Comparison of ENCODE assay signal across 24 cellular contexts in the genomic region with DNA sequence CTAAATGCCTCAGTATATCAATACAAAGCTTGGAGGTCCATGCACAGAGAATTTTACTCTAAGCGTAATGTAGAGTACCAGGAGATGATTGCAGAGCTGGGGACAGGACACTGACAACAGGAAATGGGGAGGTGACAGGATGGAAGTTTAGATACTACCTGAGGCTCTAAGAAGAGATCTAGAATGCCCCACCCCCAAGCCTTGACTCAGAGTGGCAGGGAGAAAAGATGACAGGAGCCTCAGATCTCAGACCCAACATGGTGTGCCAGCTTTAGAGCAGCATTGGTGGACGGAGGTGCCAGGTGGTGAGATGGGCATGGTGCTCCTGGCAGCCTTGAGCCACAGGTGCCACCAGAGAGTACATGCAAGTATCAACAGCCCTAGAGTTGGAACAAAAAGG.
"Had no signal": no experiment of that assay in that cellular context is flagged by ENCODE, and none has a peak within 500 bp of the region (broad histone marks: within the 10 kb centered on the region; RNA-seq: fewer than 3 reads in every experiment).

No MANE protein-coding gene starts in this region.

- H3K9me3 ChIP-seq: body of pancreas, esophagus muscularis mucosa, heart left ventricle, right atrium auricular region, SJSA1, testis, transverse colon had no signal

- H3K36me3 ChIP-seq: esophagus muscularis mucosa, heart left ventricle, neural progenitor cell, right atrium auricular region, SJSA1, transverse colon had no signal

- H3K4me1 ChIP-seq: body of pancreas, esophagus muscularis mucosa, foreskin keratinocyte, heart left ventricle, neural progenitor cell, right atrium auricular region, SJSA1, testis, transverse colon had no signal

- H3K9me3 Mint-ChIP-seq: activated CD4-positive, alpha-beta memory T cell treated with anti-CD3 and anti-CD28 coated beads for 36 hours; activated T-helper 1 cell treated with anti-CD3 and anti-CD28 coated beads, Interleukin-12 subunit alpha, Interleukin-12 subunit beta, Interleukin-2, Interleukin-4 antibody, amounts not matched to agents 30 ng/mL and 10 ng/mL and 1 ng/mL, durations not matched to agents 14 hours and 24 hours and 36 hours; natural killer cell; T-helper 2 cell treated with Interferon-gamma antibody and Interleukin-4, amounts not matched to agents 5 μg/mL and 100 μg/mL, for 36 hours had no signal

- H3K27ac ChIP-seq: body of pancreas, esophagus muscularis mucosa, foreskin keratinocyte, heart left ventricle, neural progenitor cell, right atrium auricular region, SJSA1, testis, transverse colon had no signal

- H3K36me3 Mint-ChIP-seq: activated CD4-positive, alpha-beta memory T cell treated with anti-CD3 and anti-CD28 coated beads for 36 hours; immature natural killer cell; natural killer cell; neural progenitor cell had no signal

- H3K27ac Mint-ChIP-seq: activated B cell treated with CpG ODN at 0.5 μM for 24 hours; activated CD4-positive, alpha-beta memory T cell treated with anti-CD3 and anti-CD28 coated beads for 36 hours; activated T-helper 1 cell treated with anti-CD3 and anti-CD28 coated beads, Interleukin-12 subunit alpha, Interleukin-12 subunit beta, Interleukin-2, Interleukin-4 antibody, amounts not matched to agents 30 ng/mL and 10 ng/mL and 1 ng/mL, durations not matched to agents 14 hours and 24 hours and 36 hours; immature natural killer cell; natural killer cell; neural progenitor cell; T-helper 2 cell treated with Interferon-gamma antibody and Interleukin-4, amounts not matched to agents 5 μg/mL and 100 μg/mL, for 36 hours had no signal

- ATAC-seq: body of pancreas, foreskin keratinocyte, heart left ventricle, natural killer cell had no signal

- H3K4me1 Mint-ChIP-seq: activated B cell treated with CpG ODN at 0.5 μM for 24 hours, natural killer cell, neural progenitor cell had no signal

- H3K27me3 ChIP-seq: body of pancreas, esophagus muscularis mucosa, neural progenitor cell, right atrium auricular region, SJSA1, testis, transverse colon had no signal

- H3K4me3 Mint-ChIP-seq: activated B cell treated with CpG ODN at 0.5 μM for 24 hours; activated CD4-positive, alpha-beta memory T cell treated with anti-CD3 and anti-CD28 coated beads for 36 hours; activated T-helper 1 cell treated with anti-CD3 and anti-CD28 coated beads, Interleukin-12 subunit alpha, Interleukin-12 subunit beta, Interleukin-2, Interleukin-4 antibody, amounts not matched to agents 30 ng/mL and 10 ng/mL and 1 ng/mL, durations not matched to agents 14 hours and 24 hours and 36 hours; immature natural killer cell; natural killer cell; neural progenitor cell; T-helper 2 cell treated with Interferon-gamma antibody and Interleukin-4, amounts not matched to agents 5 μg/mL and 100 μg/mL, for 36 hours had no signal

- DNase-seq: activated B cell treated with CpG ODN at 0.5 μM for 24 hours; activated CD4-positive, alpha-beta memory T cell treated with anti-CD3 and anti-CD28 coated beads for 36 hours; anterior cingulate cortex; body of pancreas; dermis blood vessel endothelial cell; effector CD4-positive, alpha-beta T cell; foreskin keratinocyte; heart left ventricle; hypothalamus; immature natural killer cell; kidney; midbrain; natural killer cell; stimulated activated CD4-positive, alpha-beta T cell treated with anti-CD3 and anti-CD28 coated beads, Interleukin-1b, Interleukin-23, amount 100 ng/mL, for 48 hours; T-helper 1 cell; testis; transverse colon had no signal

- H3K4me3 ChIP-seq: body of pancreas, esophagus muscularis mucosa, heart left ventricle, neural progenitor cell, right atrium auricular region, SJSA1, smooth muscle cell, testis, transverse colon had no signal
